Comparison of ENCODE assay signal across 13 cellular contexts in the genomic region with DNA sequence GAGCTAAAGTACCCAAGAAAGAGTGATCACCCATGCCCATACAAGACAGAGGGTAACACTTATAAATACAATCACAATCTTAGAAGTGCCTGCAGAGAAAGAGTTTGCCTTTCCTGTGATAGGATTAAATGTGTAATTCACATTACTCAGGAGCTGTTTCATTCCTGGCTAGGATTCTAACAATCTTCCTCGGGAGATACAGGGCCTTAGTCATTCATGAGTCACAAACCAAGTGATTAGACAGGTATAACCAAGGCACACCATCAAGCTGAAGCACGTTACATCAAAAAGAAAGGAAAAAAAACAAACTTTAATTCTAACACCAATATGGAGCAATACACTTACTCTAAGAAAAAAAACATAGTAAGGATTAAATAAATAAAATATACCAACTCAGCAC. TPM values are rescaled to one million over a fixed set of nuclear protein-coding genes. Genes with fewer than 3 reads are reported as not detected.
DNase-seq lines count a peak whose midpoint lies in the region; FAIRE-seq and TF ChIP-seq lines count a peak whose summit lies in the region.
"Had no signal": no experiment of that assay in that cellular context is flagged by ENCODE, and none has a peak within 500 bp of the region (broad histone marks: within the 10 kb centered on the region; RNA-seq: fewer than 3 reads in every experiment).

No MANE protein-coding gene starts in this region.

- H3K27me3 Mint-ChIP-seq in astrocyte (ENCODE audit: low read depth, unreplicated experiment) (no peaks in the 10 kb centered on the region), chondrocyte (ENCODE audit: low read depth) (no peaks in the 10 kb centered on the region)

- H3K9me3 Mint-ChIP-seq in astrocyte (ENCODE audit: unreplicated experiment) (no peaks in the 10 kb centered on the region), chondrocyte (ENCODE audit: low read depth) (no peaks in the 10 kb centered on the region)

- H3K4me1 ChIP-seq in astrocyte (ENCODE audit: insufficient read depth, low read length) = peaks cover 6% of the 10 kb centered on the region
- H3K4me1 ChIP-seq: left ventricle myocardium inferior had no signal

- no peak overlapping the region for H3K4me3 Mint-ChIP-seq in astrocyte (ENCODE audit: unreplicated experiment)
- H3K4me3 Mint-ChIP-seq in chondrocyte (ENCODE audit: unreplicated experiment) = no peak overlapping the region

- H3K36me3 Mint-ChIP-seq in astrocyte (ENCODE audit: low read depth, unreplicated experiment) (no peaks in the 10 kb centered on the region), chondrocyte (ENCODE audit: low read depth) (no peaks in the 10 kb centered on the region)

- DNase-seq in ACHN (peak; percentile 64), HTR-8/SVneo (ENCODE audit: insufficient read length, low spot score) (peak; percentile 33), astrocyte (ENCODE audit: low read depth) (peak; percentile 86), glomerular visceral epithelial cell (ENCODE audit: extremely low spot score) (peak; percentile 63), HK-2 (ENCODE audit: unreplicated experiment) (no peak), chondrocyte (ENCODE audit: low spot score) (no peak), GF-D8 (lab: John Stamatoyannopoulos, UW) (no peak), NCI-H510A (lab: John Stamatoyannopoulos, UW) (no peak)
- DNase-seq: DMS53, left ventricle myocardium inferior, NCI-H2081 treated with DMSO at 0.1 percent for 48 hours had no signal

- no peak for TF ChIP-seq CTCF in astrocyte (IDR thresholded peaks at IDR 0.05; ENCODE audit: insufficient read depth, low read depth, low read length)
- no peak for TF ChIP-seq CTCF in chondrocyte (IDR thresholded peaks at IDR 0.05)

- no peaks in the 10 kb centered on the region for H3K79me2 ChIP-seq in astrocyte (ENCODE audit: insufficient read depth, low read length)

- H2AFZ ChIP-seq in astrocyte (ENCODE audit: low read depth, low read length) = no peak overlapping the region

- H3K9ac ChIP-seq in astrocyte (ENCODE audit: low read length) = no peak overlapping the region

- H3K27me3 ChIP-seq in astrocyte (ENCODE audit: insufficient read depth, low read length) = peaks cover 8% of the 10 kb centered on the region

- H4K20me1 ChIP-seq in astrocyte (ENCODE audit: insufficient read depth, low read length) = no peaks in the 10 kb centered on the region

- peak overlapping the region; percentile 29 for H3K4me2 ChIP-seq in astrocyte (ENCODE audit: low read length)

- in situ Hi-C loops in ACHN (cut with HindIII; ENCODE audit: low pct_ligation_motif_present, low pct_unique_long_range_greater_than_20kb, low sequenced_read_pairs) = no loop called here

- H3K9me3 ChIP-seq in astrocyte (ENCODE audit: insufficient read depth, low read depth, low read length) = no peaks in the 10 kb centered on the region
- H3K9me3 ChIP-seq: left ventricle myocardium inferior had no signal

- no peaks in the 10 kb centered on the region for H3K36me3 ChIP-seq in astrocyte (ENCODE audit: insufficient read depth, low read length)
- H3K36me3 ChIP-seq: left ventricle myocardium inferior had no signal

- no peak overlapping the region for H3K27ac Mint-ChIP-seq in astrocyte (ENCODE audit: unreplicated experiment)
- H3K27ac Mint-ChIP-seq in chondrocyte (ENCODE audit: unreplicated experiment) = no peak overlapping the region

- H3K4me3 ChIP-seq in astrocyte (ENCODE audit: insufficient read depth, low read depth, low read length) = no peak overlapping the region
- H3K4me3 ChIP-seq: left ventricle myocardium inferior had no signal

- FAIRE-seq in HTR-8/SVneo (lab: Jason Lieb, UNC) = no peak
- FAIRE-seq in astrocyte (lab: Jason Lieb, UNC) = peak; percentile 50
- FAIRE-seq: colon, GM12892 had no signal

- H3K27ac ChIP-seq in astrocyte (ENCODE audit: low read depth, low read length) = peak overlapping the region; percentile 1
- H3K27ac ChIP-seq: left ventricle myocardium inferior had no signal

- H3K4me1 Mint-ChIP-seq in astrocyte (ENCODE audit: low read depth, unreplicated experiment) (peaks cover 21% of the 10 kb centered on the region), chondrocyte (ENCODE audit: low read depth) (peaks cover 3% of the 10 kb centered on the region)

RNA-seq across cellular contexts. Expression of a gene that starts 14.9 kb away (rescaled TPM):
- total RNA-seq in astrocyte (0.34 and 2.5 TPM in 2 replicates), chondrocyte (0.08 to 0.40 TPM (median 0.24 TPM) in 3 replicates)

Comparison
In these comparisons a context has a peak if more than half of its experiments do, and no peak if none do; other contexts are left out.
1. DNase-seq: peak in ACHN (single experiment), HTR-8/SVneo (single experiment), astrocyte (single experiment) and glomerular visceral epithelial cell (single experiment); none in HK-2 (single experiment), chondrocyte (single experiment), GF-D8 (single experiment) and NCI-H510A (single experiment).